Comparison of ENCODE assay signal across 9 cellular contexts in genomic region chr11:111737877-111738205, GRCh38. TPM values are rescaled to one million over a fixed set of nuclear protein-coding genes. Genes with fewer than 3 reads are reported as not detected.
DNase-seq lines count a peak whose midpoint lies in the region; ATAC-seq and TF ChIP-seq lines count a peak whose summit lies in the region.
"Had no signal": no experiment of that assay in that cellular context is flagged by ENCODE, and none has a peak within 500 bp of the region (broad histone marks: within the 10 kb centered on the region; RNA-seq: fewer than 3 reads in every experiment).

No MANE protein-coding gene starts in this region.

- H3K4me1 ChIP-seq in ascending aorta (peaks cover 25 to 58% of the 10 kb centered on the region in 2 donors), gastroesophageal sphincter (peaks cover 24 to 63% (median 50%) of the 10 kb centered on the region in 3 donors), transverse colon (peaks cover 27 to 50% (median 36%) of the 10 kb centered on the region in 4 donors)

- H3K27me3 Mint-ChIP-seq in nephron progenitor cell (ENCODE audit: low read depth, poor library complexity), result no peaks in the 10 kb centered on the region
- H3K27me3 Mint-ChIP-seq: stimulated activated naive B cell treated with anti-CD40 and anti-IgM and Interleukin-4, amounts not matched to agents 10 μg/mL and 1 μg/mL and 100 μg/mL, for 72 hours had no signal

- in situ Hi-C loops in transverse colon (cut with MboI; ENCODE audit: low pct_ligation_motif_present in 1 of 4, low pct_unique_long_range_greater_than_20kb in 1 of 4, low sequenced_read_pairs in 3 of 4), result no loop called here

- peak overlapping the region; percentile 85 for H3K27ac Mint-ChIP-seq in nephron progenitor cell
- H3K27ac Mint-ChIP-seq: stimulated activated naive B cell treated with anti-CD40 and anti-IgM and Interleukin-4, amounts not matched to agents 10 μg/mL and 1 μg/mL and 100 μg/mL, for 72 hours had no signal

- H3K4me3 ChIP-seq in ascending aorta (no peak overlapping the region), gastroesophageal sphincter (no peak overlapping the region), transverse colon (no peak overlapping the region)

- TF ChIP-seq POLR2A in gastroesophageal sphincter (IDR thresholded peaks at IDR 0.05) (no peak), transverse colon (IDR thresholded peaks at IDR 0.05) (no peak)

- WGBS in gastroesophageal sphincter (ENCODE audit: low coverage in 1 of 2), 2 donors, result 0 to 53% methylated on average over 2 to 8 of the region's 8 CpGs
- 72% methylated on average over 8 of the region's 8 CpGs; no CpG with 5 or more reads in 1 of the 2 donors for WGBS in transverse colon (ENCODE audit: low coverage in 1 of 2), 2 donors

- no peak for TF ChIP-seq EP300 in gastroesophageal sphincter (IDR thresholded peaks at IDR 0.05)
- no peak for TF ChIP-seq EP300 in transverse colon (IDR thresholded peaks at IDR 0.05; ENCODE audit: low read depth)

- TF ChIP-seq CTCF in ascending aorta (IDR thresholded peaks at IDR 0.05) (no peak), gastroesophageal sphincter (IDR thresholded peaks at IDR 0.05) (no peak), nephron progenitor cell (IDR thresholded peaks at IDR 0.05) (no peak), transverse colon (IDR thresholded peaks at IDR 0.05) (no peak)

- intact Hi-C loops in ascending aorta (cut with DNase I) (loop anchor here (10.0 kb wide), 1 partner anchor 413 kb away; no protein-coding TSS in a partner anchor), transverse colon (cut with DNase I; ENCODE audit: low total_unique reads) (no loop called here)

- no peaks in the 10 kb centered on the region for H3K27me3 ChIP-seq in ascending aorta
- no peaks in the 10 kb centered on the region for H3K27me3 ChIP-seq in gastroesophageal sphincter
- H3K27me3 ChIP-seq in transverse colon, result no peaks in the 10 kb centered on the region

- H3K9me3 Mint-ChIP-seq in nephron progenitor cell, result no peaks in the 10 kb centered on the region
- H3K9me3 Mint-ChIP-seq: stimulated activated naive B cell treated with anti-CD40 and anti-IgM and Interleukin-4, amounts not matched to agents 10 μg/mL and 1 μg/mL and 100 μg/mL, for 72 hours had no signal

- H3K36me3 ChIP-seq in ascending aorta (peaks cover 16 to 24% of the 10 kb centered on the region in 2 donors), gastroesophageal sphincter (peaks cover 0 to 30% of the 10 kb centered on the region in 2 donors), transverse colon (peaks cover 0 to 23% (median 5%) of the 10 kb centered on the region in 4 donors)

- no peak for DNase-seq in ascending aorta (ENCODE audit: low spot score in 2 of 2)
- no peak for DNase-seq in nephron progenitor cell
- DNase-seq in transverse colon, result no peak
- DNase-seq in activated CD4-positive, alpha-beta T cell treated with anti-CD3 and anti-CD28 coated beads for 48 hours, result no peak
- no peak for DNase-seq in KG1 (lab: John Stamatoyannopoulos, UW)
- DNase-seq: activated CD4-positive, alpha-beta T cell treated with anti-CD3 and anti-CD28 coated beads, Interleukin-2, amount 50 U/mL, for 1 hour; stimulated activated naive B cell treated with anti-CD40 and anti-IgM and Interleukin-4, amounts not matched to agents 10 μg/mL and 1 μg/mL and 100 μg/mL, for 72 hours had no signal

- ATAC-seq in gastroesophageal sphincter (no peak), GM18498 (IDR thresholded peaks at IDR 0.05; ENCODE audit: unreplicated experiment) (no peak)
- ATAC-seq: stimulated activated naive B cell treated with anti-CD40 and anti-IgM and Interleukin-4, amounts not matched to agents 10 μg/mL and 1 μg/mL and 100 μg/mL, for 72 hours had no signal

- no peaks in the 10 kb centered on the region for H3K9me3 ChIP-seq in ascending aorta
- H3K9me3 ChIP-seq in gastroesophageal sphincter, result no peaks in the 10 kb centered on the region
- H3K9me3 ChIP-seq in transverse colon, result no peaks in the 10 kb centered on the region

- H3K27ac ChIP-seq in ascending aorta, result peak overlapping the region; percentile 91 to 97
- peak overlapping the region; percentile 94 to 97 (median 96) for H3K27ac ChIP-seq in gastroesophageal sphincter
- peak overlapping the region; percentile 85 to 93 (median 89) for H3K27ac ChIP-seq in transverse colon

- peaks cover 32% of the 10 kb centered on the region for H3K36me3 Mint-ChIP-seq in nephron progenitor cell (ENCODE audit: low read depth)

- H3K4me1 Mint-ChIP-seq in nephron progenitor cell, result peaks cover 49% of the 10 kb centered on the region

- H3K4me3 Mint-ChIP-seq in nephron progenitor cell, result no peak overlapping the region
- H3K4me3 Mint-ChIP-seq: stimulated activated naive B cell treated with anti-CD40 and anti-IgM and Interleukin-4, amounts not matched to agents 10 μg/mL and 1 μg/mL and 100 μg/mL, for 72 hours had no signal

RNA-seq across cellular contexts. Expression of gene PPP2R1B, which starts 28.3 kb away (rescaled TPM):
- total RNA-seq in ascending aorta (7.7 TPM), gastroesophageal sphincter (10 to 100 TPM; 11.1 to 21.9 (median 20.5) TPM), transverse colon (10 to 100 TPM; 28.1 to 55.5 (median 41.5) TPM)
